Comparison of ENCODE assay signal across 8 cellular contexts in genomic region chr12:8949525-8950286, GRCh38. TPM values are rescaled to one million over a fixed set of nuclear protein-coding genes. Genes with fewer than 3 reads are reported as not detected.
A peak's percentile ranks its signal among the peaks of the same experiment; 100 is the strongest.
DNase-seq lines count a peak whose midpoint lies in the region; ATAC-seq and TF ChIP-seq lines count a peak whose summit lies in the region.

Gene M6PR (minus strand): TSS chr12:8949645. CDS start chr12:8946404, 3,241 bp downstream.

- H3K4me2 ChIP-seq in Loucy (ENCODE audit: low read depth, low read length, poor library complexity, severe bottlenecking) = peak within 1 kb of the TSS; percentile 87

- peak within 1 kb of the TSS; percentile 90 for H3K4me3 Mint-ChIP-seq in natural killer cell

- H3K9me3 ChIP-seq in Loucy (ENCODE audit: insufficient read depth, low read depth, low read length) = peaks cover 4% of the 10 kb centered on the region; the same call in 1 of the 2 replicates

- DNase-seq in G401 (ENCODE audit: low spot score) = peak; percentile 98
- DNase-seq in H7 = peak; percentile 95
- DNase-seq in activated T-helper 9 cell treated with anti-CD3 and anti-CD28 coated beads, Interleukin-2, amount 50 U/mL, for 16 hours (ENCODE audit: low read depth) = peak; percentile 86
- peak; percentile 96 for DNase-seq in fibroblast of peridontal ligament (ENCODE audit: extremely low read depth)
- DNase-seq in natural killer cell = peak; percentile 82
- DNase-seq in stimulated activated naive CD4-positive, alpha-beta T cell treated with Interleukin-2 at 50 U/mL for 16 hours (lab: John Stamatoyannopoulos, UW) = peak; percentile 91

- H3K4me1 Mint-ChIP-seq in natural killer cell = peaks cover 75 to 88% of the 10 kb centered on the region in 2 donors

- in situ Hi-C loops in G401 (cut with HindIII; ENCODE audit: low sequenced_read_pairs) = no loop called here

- peaks cover 41% of the 10 kb centered on the region for H4K20me1 ChIP-seq in Loucy (ENCODE audit: insufficient read depth, low read length, poor library complexity, severe bottlenecking)

- TF ChIP-seq POLR2A in Raji (IDR thresholded peaks at IDR 0.05; ENCODE audit: insufficient read depth, low read depth, low read length) = peak; percentile 85

- peaks cover 43% of the 10 kb centered on the region for H3K4me1 ChIP-seq in Loucy (ENCODE audit: insufficient read depth, low read length, poor library complexity, severe bottlenecking)

- H3K9me3 Mint-ChIP-seq in natural killer cell = peaks cover 0 to 3% of the 10 kb centered on the region in 2 donors

- H3K36me3 Mint-ChIP-seq in natural killer cell = no peaks in the 10 kb centered on the region

- H3K4me3 ChIP-seq in H7 (ENCODE audit: insufficient read depth, low read depth, low read length) = peak within 1 kb of the TSS; percentile 74
- H3K4me3 ChIP-seq in Loucy (ENCODE audit: low read length, poor library complexity, severe bottlenecking) = peak within 1 kb of the TSS; percentile 95

- peaks cover 49% of the 10 kb centered on the region for H3K79me2 ChIP-seq in Loucy (ENCODE audit: insufficient read depth, low read length)

- no peaks in the 10 kb centered on the region for H3F3A ChIP-seq in Loucy (ENCODE audit: low read depth)

- peak within 1 kb of the TSS; percentile 95 to 98 for H3K27ac Mint-ChIP-seq in natural killer cell

- H3K9me2 ChIP-seq in Loucy (replicated peaks; ENCODE audit: low read depth, low read length) = no peaks in the 10 kb centered on the region

- TF ChIP-seq CTCF in Loucy (conservative IDR thresholded peaks at IDR 0.05; ENCODE audit: low read length) (peak; percentile 71), natural killer cell (IDR thresholded peaks at IDR 0.05) (peak; percentile 32)

- peak within 1 kb of the TSS; percentile 95 for H3K9ac ChIP-seq in Loucy (ENCODE audit: low read depth, low read length, poor library complexity, severe bottlenecking)

- intact Hi-C loops in natural killer cell (cut with micrococcal nuclease) = loop anchor here (2.0 to 5.0 kb wide), 2 partner anchors 37 to 39 kb away; partner anchors contain the start of genes KLRG1 and PHC1

- peaks cover 3% of the 10 kb centered on the region for H3K36me3 ChIP-seq in H7 (replicated peaks; ENCODE audit: control insufficient read depth, insufficient read depth, low read length)
- H3K36me3 ChIP-seq in Loucy (ENCODE audit: insufficient read depth, low read length) = peaks cover 17% of the 10 kb centered on the region; the same call in 1 of the 2 replicates

- peak; percentile 70 to 81 (median 79) for ATAC-seq in natural killer cell

- H3K27me3 Mint-ChIP-seq in natural killer cell (ENCODE audit: low read depth in 2 of 2) = no peaks in the 10 kb centered on the region

- H3K27me3 ChIP-seq in H7 (ENCODE audit: control insufficient read depth, insufficient read depth, low read length) (no peaks in the 10 kb centered on the region), Loucy (ENCODE audit: insufficient read depth, low read length, poor library complexity, severe bottlenecking) (no peaks in the 10 kb centered on the region)

- peak within 1 kb of the TSS; percentile 94 for H2AFZ ChIP-seq in Loucy (ENCODE audit: low read length)

RNA-seq across cellular contexts. Expression of gene M6PR, which starts in this region (rescaled TPM):
- total RNA-seq in G401 (2014; rRNA removed; shearing (Covaris generic)) = 292 and 302 TPM in 2 replicates
- total RNA-seq in H7 (2014; rRNA removed; shearing (Covaris generic)) = 125 and 182 TPM in 2 replicates
- total RNA-seq in natural killer cell = 100 to 1,000 TPM; 245 to 270 (median 255) TPM

Comparison
In these comparisons a context has a peak if more than half of its experiments do, and no peak if none do; other contexts are left out.
1. Peak in every context shown above with its lines: DNase-seq, ATAC-seq and H3K4me3 ChIP-seq.